Comparison of ENCODE assay signal across 10 cellular contexts in genomic region chr1:35894183-35894582, GRCh38. TPM values are rescaled to one million over a fixed set of nuclear protein-coding genes. Genes with fewer than 3 reads are reported as not detected.
DNase-seq lines count a peak whose midpoint lies in the region; ATAC-seq and TF ChIP-seq lines count a peak whose summit lies in the region.
"Had no signal": no experiment of that assay in that cellular context is flagged by ENCODE, and none has a peak within 500 bp of the region (broad histone marks: within the 10 kb centered on the region; RNA-seq: fewer than 3 reads in every experiment).

No MANE protein-coding gene starts in this region.

- TF ChIP-seq CTCF in left lung (IDR thresholded peaks at IDR 0.05) (no peak), stomach (IDR thresholded peaks at IDR 0.05) (no peak)

- peak; percentile 56 for DNase-seq in EH (ENCODE audit: low read depth)
- DNase-seq in T-cell: peak in 3 of 34 experiments; percentile 8 to 48 (median 12)
- peak in 1 of 2 donors; percentile 75 for DNase-seq in left lung
- DNase-seq in NCI-H1436 (lab: John Stamatoyannopoulos, UW): no peak
- DNase-seq in DMS153 treated with DMSO at 0.1 percent for 48 hours (lab: John Stamatoyannopoulos, UW; ENCODE audit: unreplicated experiment): no peak
- no peak for DNase-seq in NCI-H2227 (lab: John Stamatoyannopoulos, UW; ENCODE audit: unreplicated experiment)
- no peak for DNase-seq in stomach
- DNase-seq: effector CD8-positive, alpha-beta T cell had no signal

- no peak overlapping the region for H3K4me3 Mint-ChIP-seq in T-cell

- peaks cover 57% of the 10 kb centered on the region for H3K36me3 Mint-ChIP-seq in T-cell

- POLR2A ChIA-PET in T-cell (lab: Charles Lee): interaction anchor here in 1 of 2 donors (0.5 to 0.6 kb wide), 2 partner anchors 112 to 957 kb away, joined by 3 to 5 read pairs; no protein-coding TSS in a partner anchor

- no peaks in the 10 kb centered on the region for H3K27me3 Mint-ChIP-seq in T-cell

- CTCF ChIA-PET in T-cell (lab: Charles Lee): interaction anchor here in 1 of 2 donors (0.5 kb wide), 1 partner anchor 45 kb away, joined by 6 read pairs; no protein-coding TSS in a partner anchor

- no peaks in the 10 kb centered on the region for H3K9me3 ChIP-seq in left lung
- H3K9me3 ChIP-seq in stomach: no peaks in the 10 kb centered on the region
- H3K9me3 ChIP-seq: SJSA1 had no signal

- TF ChIP-seq POLR2A in stomach (IDR thresholded peaks at IDR 0.05): no peak

- H3K27ac ChIP-seq in left lung: peak overlapping the region in 1 of 2 donors; percentile 76
- H3K27ac ChIP-seq in stomach: no peak overlapping the region
- H3K27ac ChIP-seq: SJSA1 had no signal

- intact Hi-C loops in left lung (cut with DNase I) (no loop called here), stomach (cut with DNase I; ENCODE audit: low total_unique reads) (no loop called here)

- H3K4me3 ChIP-seq in left lung (no peak overlapping the region), stomach (no peak overlapping the region)
- H3K4me3 ChIP-seq: SJSA1 had no signal

- WGBS in stomach, 5 donors: 71 to 97% (median 79%) methylated on average over 6 of the region's 6 CpGs

- ATAC-seq in HG02798 (IDR thresholded peaks at IDR 0.05; ENCODE audit: poor library complexity, unreplicated experiment) (peak; percentile 69), T-cell (replicated peaks in 1 of 4) (no peak), left lung (peak; percentile 84)

- H3K36me3 ChIP-seq in left lung: peaks cover 0 to 87% of the 10 kb centered on the region in 2 donors
- peaks cover 59 to 100% (median 99%) of the 10 kb centered on the region in 4 donors for H3K36me3 ChIP-seq in stomach

- H3K27me3 ChIP-seq in left lung (no peaks in the 10 kb centered on the region), stomach (no peaks in the 10 kb centered on the region)
- H3K27me3 ChIP-seq: SJSA1 had no signal

- no peak for TF ChIP-seq EP300 in stomach (IDR thresholded peaks at IDR 0.05)

- H3K4me1 ChIP-seq in left lung: peaks cover 0 to 12% of the 10 kb centered on the region in 2 donors
- H3K4me1 ChIP-seq in stomach: no peaks in the 10 kb centered on the region

- H3K4me1 Mint-ChIP-seq in T-cell: peaks cover 0 to 5% (median 0%) of the 10 kb centered on the region in 3 donors

- H3K27ac Mint-ChIP-seq in T-cell: peak overlapping the region; percentile 25 to 59

- H3K9me3 Mint-ChIP-seq in T-cell: no peaks in the 10 kb centered on the region

RNA-seq across cellular contexts. Expression of gene AGO1, which starts 11.2 kb away (rescaled TPM):
- total RNA-seq in T-cell: 10 to 100 TPM; 21.8 to 28.7 (median 26.0) TPM
- total RNA-seq in left lung: 10 to 100 TPM; 24.3 to 29.7 TPM
- 10 to 100 TPM in 4 of 5 donors, 1 to 10 TPM in 1; 8.0 to 20.3 (median 12.3) TPM for total RNA-seq in stomach
- 1 to 10 TPM; 2.2 to 3.7 (median 3.4) TPM for polyA plus RNA-seq in stomach

RNA-seq across cellular contexts. Expression of gene AGO3, which starts 36.7 kb away (rescaled TPM):
- total RNA-seq in T-cell: 10 to 100 TPM; 33.4 to 44.0 (median 37.5) TPM
- 10 to 100 TPM; 28.0 to 30.1 TPM for total RNA-seq in left lung
- 10 to 100 TPM; 11.9 to 33.8 (median 13.9) TPM for total RNA-seq in stomach
- polyA plus RNA-seq in stomach: 1 to 10 TPM; 1.9 to 2.3 (median 2.2) TPM

Comparison
In these comparisons a context has a peak if more than half of its experiments do, and no peak if none do; other contexts are left out.
1. ATAC-seq: peak in HG02798 (single experiment) and left lung (single experiment); none in T-cell (0 of 4).